In the genomic region with DNA sequence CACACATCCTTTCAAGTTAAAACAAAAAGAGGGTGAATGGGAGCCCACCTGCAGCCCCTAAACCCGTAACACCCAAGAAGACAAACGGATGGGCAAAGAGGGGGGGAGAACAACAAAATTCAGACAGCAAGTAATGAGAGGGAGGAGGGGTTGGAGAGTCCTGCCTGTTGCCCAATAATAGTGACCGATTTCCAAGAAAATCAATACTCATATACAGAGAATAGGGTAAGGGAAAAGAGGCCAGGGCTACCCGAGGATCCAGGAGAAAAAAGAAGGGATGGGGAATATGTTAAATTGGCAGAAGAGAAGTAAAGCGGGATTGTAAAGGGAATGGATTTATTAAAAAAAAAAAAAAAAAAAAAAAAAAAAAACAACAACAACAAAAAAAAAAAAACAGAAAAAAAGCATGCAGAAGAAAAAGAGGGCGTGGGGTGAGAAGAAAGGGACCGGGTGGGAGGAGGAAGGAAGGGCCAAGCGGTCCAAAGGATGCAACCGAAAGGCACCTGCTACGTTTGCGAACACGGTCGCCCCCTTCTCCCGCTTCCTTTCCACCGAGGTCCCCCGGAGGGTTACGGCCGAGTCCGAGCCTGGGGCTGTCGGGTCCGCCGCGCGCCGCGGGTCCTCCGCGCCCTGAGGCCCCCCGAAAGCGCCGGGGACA, we compare ENCODE assay signal across 10 cellular contexts. TPM values are rescaled to one million over a fixed set of nuclear protein-coding genes. Genes with fewer than 3 reads are reported as not detected.
A peak's percentile ranks its signal among the peaks of the same experiment; 100 is the strongest.
DNase-seq lines count a peak whose midpoint lies in the region; TF ChIP-seq lines count a peak whose summit lies in the region.
"Had no signal": no experiment of that assay in that cellular context is flagged by ENCODE, and none has a peak within 500 bp of the region (broad histone marks: within the 10 kb centered on the region; RNA-seq: fewer than 3 reads in every experiment).

No MANE protein-coding gene starts in this region.

- DNase-seq in NCI-H1436 (lab: John Stamatoyannopoulos, UW) = peak; percentile 31
- no peak for DNase-seq in NCI-H1436 treated with DMSO at 0.1 percent for 48 hours (lab: John Stamatoyannopoulos, UW)
- no peak for DNase-seq in WERI-Rb-1
- DNase-seq in iPS DF 6.9 (ENCODE audit: low read depth, low spot score) = no peak
- no peak for DNase-seq in smooth muscle cell (lab: John Stamatoyannopoulos, UW; ENCODE audit: unreplicated experiment)
- DNase-seq in NCI-H748 (lab: John Stamatoyannopoulos, UW; ENCODE audit: unreplicated experiment) = no peak
- no peak for DNase-seq in inferior parietal cortex (ENCODE audit: extremely low spot score)
- no peak for DNase-seq in Karpas-422

- no peaks in the 10 kb centered on the region for H3K9me2 ChIP-seq in Karpas-422 (replicated peaks; ENCODE audit: insufficient read depth, low read length)

- TF ChIP-seq CTCF in WERI-Rb-1 (IDR thresholded peaks at IDR 0.05; ENCODE audit: low read depth, low read length) = no peak
- TF ChIP-seq CTCF in smooth muscle cell (IDR thresholded peaks at IDR 0.05; ENCODE audit: borderline replicate concordance, insufficient read depth, poor library complexity, severe bottlenecking) = no peak

- no peaks in the 10 kb centered on the region for H4K20me1 ChIP-seq in smooth muscle cell (ENCODE audit: low read depth)
- H4K20me1 ChIP-seq in Karpas-422 (ENCODE audit: insufficient read depth, low read depth, low read length) = no peaks in the 10 kb centered on the region

- no peaks in the 10 kb centered on the region for H3K4me1 ChIP-seq in iPS DF 6.9 (ENCODE audit: control insufficient read depth, insufficient read depth, low read length)
- H3K4me1 ChIP-seq in smooth muscle cell (ENCODE audit: low read depth) = no peaks in the 10 kb centered on the region
- no peaks in the 10 kb centered on the region for H3K4me1 ChIP-seq in Karpas-422 (ENCODE audit: low read length)

- H3K27me3 ChIP-seq in WERI-Rb-1 (ENCODE audit: insufficient read depth, low read depth, severe bottlenecking) = no peaks in the 10 kb centered on the region
- peaks cover 4% of the 10 kb centered on the region; the same call in 1 of the 2 replicates for H3K27me3 ChIP-seq in iPS DF 6.9 (ENCODE audit: control insufficient read depth, insufficient read depth, low read length)
- peaks cover 58% of the 10 kb centered on the region for H3K27me3 ChIP-seq in smooth muscle cell (ENCODE audit: low read depth)
- H3K27me3 ChIP-seq in Karpas-422 (ENCODE audit: low read length) = no peaks in the 10 kb centered on the region

- H2AFZ ChIP-seq in smooth muscle cell (ENCODE audit: low read depth) (peak overlapping the region; percentile 66), Karpas-422 (ENCODE audit: low read length) (no peak overlapping the region)

- peak overlapping the region; percentile 65 for H3K4me3 ChIP-seq in WERI-Rb-1 (ENCODE audit: low read depth, low read length)
- H3K4me3 ChIP-seq in iPS DF 6.9 (ENCODE audit: low read length) = peak overlapping the region; percentile 39; the same call in 1 of the 2 replicates
- peak overlapping the region; percentile 59 for H3K4me3 ChIP-seq in smooth muscle cell
- no peak overlapping the region for H3K4me3 ChIP-seq in Karpas-422 (ENCODE audit: low read length)

- no peak overlapping the region; the same call in 1 of the 2 replicates for H3K27ac ChIP-seq in WERI-Rb-1
- H3K27ac ChIP-seq in iPS DF 6.9 (ENCODE audit: low read length) = no peak overlapping the region
- H3K27ac ChIP-seq in smooth muscle cell (ENCODE audit: low read depth) = no peak overlapping the region
- H3K27ac ChIP-seq in Karpas-422 (ENCODE audit: low read length) = no peak overlapping the region
- H3K27ac ChIP-seq: 22Rv1 had no signal

- no peaks in the 10 kb centered on the region for H3F3A ChIP-seq in smooth muscle cell (ENCODE audit: low read depth)

- H3K4me2 ChIP-seq in smooth muscle cell (peak overlapping the region; percentile 94), Karpas-422 (ENCODE audit: low read depth, low read length, poor library complexity, severe bottlenecking) (no peak overlapping the region)

- H3K79me2 ChIP-seq in smooth muscle cell (ENCODE audit: low read depth) (no peaks in the 10 kb centered on the region), Karpas-422 (ENCODE audit: low read length) (no peaks in the 10 kb centered on the region)

- H3K9me3 ChIP-seq in WERI-Rb-1 (ENCODE audit: severe bottlenecking) (no peaks in the 10 kb centered on the region), iPS DF 6.9 (ENCODE audit: control insufficient read depth, insufficient read depth, low read length) (no peaks in the 10 kb centered on the region), smooth muscle cell (replicated peaks; ENCODE audit: low read depth) (no peaks in the 10 kb centered on the region), Karpas-422 (ENCODE audit: low read length) (no peaks in the 10 kb centered on the region)

- H3K36me3 ChIP-seq in WERI-Rb-1 (no peaks in the 10 kb centered on the region), iPS DF 6.9 (ENCODE audit: control insufficient read depth, insufficient read depth, low read length) (no peaks in the 10 kb centered on the region), smooth muscle cell (ENCODE audit: low read depth) (no peaks in the 10 kb centered on the region), Karpas-422 (ENCODE audit: insufficient read depth, low read length) (no peaks in the 10 kb centered on the region)

- H3K9ac ChIP-seq in smooth muscle cell (ENCODE audit: low read depth) = no peak overlapping the region
- H3K9ac ChIP-seq in Karpas-422 (ENCODE audit: low read length) = no peak overlapping the region

- no CpG with 5 or more reads among the region's 31 CpGs for WGBS in iPS DF 6.9 (ENCODE audit: insufficient coverage, insufficient read length)
- 16% methylated on average over 31 of the region's 31 CpGs for WGBS in smooth muscle cell (ENCODE audit: low lambda C conversion rate)

RNA-seq across cellular contexts. Expression of a gene that starts 0.9 kb away (rescaled TPM):
- total RNA-seq in smooth muscle cell = not detected in 2 replicates
- polyA plus RNA-seq in smooth muscle cell = not detected in 2 replicates
- total RNA-seq in Karpas-422 (2014; rRNA removed; shearing (Covaris generic); ENCODE audit: low replicate concordance) = not detected in 2 replicates
- total RNA-seq: OCI-LY7 had no signal
